ENCODE assay signal across 8 cellular contexts in the genomic region with DNA sequence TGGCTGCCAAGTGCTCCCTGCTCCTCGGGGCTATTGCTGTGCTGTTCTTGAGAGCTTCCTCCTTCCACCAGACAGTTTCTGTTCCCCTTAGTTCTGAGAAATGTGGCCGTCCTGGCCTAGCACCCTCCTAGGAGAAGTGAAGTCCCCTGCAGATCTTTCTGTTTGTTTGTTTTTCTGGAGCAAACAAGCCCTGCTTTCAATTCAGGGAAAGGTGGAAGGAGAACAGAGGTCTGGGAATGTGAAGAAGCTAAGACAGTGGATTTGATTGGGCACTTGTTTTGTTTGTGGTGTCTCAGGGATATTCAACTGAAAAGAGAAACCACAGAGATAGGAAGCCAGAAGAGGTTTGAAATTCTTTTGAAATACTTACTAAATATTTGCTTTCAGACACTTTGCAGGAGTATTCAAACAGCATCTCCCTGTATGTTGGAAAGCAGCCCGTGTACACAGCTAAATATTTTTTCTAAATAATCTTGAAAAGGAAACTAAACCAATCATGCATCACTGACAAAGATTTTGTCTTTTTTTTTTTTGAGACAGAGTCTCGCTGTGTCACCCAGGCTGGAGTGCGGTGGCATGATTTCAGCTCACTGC. TPM values are rescaled to one million over a fixed set of nuclear protein-coding genes. Genes with fewer than 3 reads are reported as not detected.
DNase-seq lines count a peak whose midpoint lies in the region; ATAC-seq and TF ChIP-seq lines count a peak whose summit lies in the region.

No MANE protein-coding gene starts in this region.

- no peaks in the 10 kb centered on the region for H3K36me3 ChIP-seq in HUES6 (ENCODE audit: control insufficient read depth, insufficient read depth, low read length)

- H3K4me1 ChIP-seq in HUES6 (ENCODE audit: control insufficient read depth, insufficient read depth, low read length): peaks cover 14% of the 10 kb centered on the region

- peak; percentile 3 for DNase-seq in activated CD4-positive, alpha-beta T cell treated with anti-CD3 and anti-CD28 coated beads, Interleukin-2, amount 50 U/mL, for 1 hour
- DNase-seq in left ventricle myocardium superior (no peak), superior temporal gyrus (ENCODE audit: extremely low spot score) (peak; percentile 30), dedifferentiated amniotic fluid mesenchymal stem cell (ENCODE audit: extremely low spot score) (no peak), COLO668 (lab: John Stamatoyannopoulos, UW; ENCODE audit: unreplicated experiment) (no peak)

- H3K27me3 ChIP-seq in HUES6 (ENCODE audit: control insufficient read depth, insufficient read depth, low read length): no peaks in the 10 kb centered on the region

- ATAC-seq in GM21528 (IDR thresholded peaks at IDR 0.05; ENCODE audit: low FRiP score, unreplicated experiment) (peak; percentile 100), left ventricle myocardium superior (peak; percentile 67)

- peak overlapping the region; percentile 26 for H3K4me3 ChIP-seq in GM12875 (ENCODE audit: low read depth, low read length)
- no peak overlapping the region; the same call in 1 of the 2 replicates for H3K4me3 ChIP-seq in HUES6 (ENCODE audit: low read depth, low read length)

- TF ChIP-seq CTCF in GM12875 (IDR thresholded peaks at IDR 0.05; ENCODE audit: borderline replicate concordance, insufficient read depth, low read depth, low read length): no peak

- peak overlapping the region; percentile 12; the same call in 1 of the 2 replicates for H3K27ac ChIP-seq in HUES6 (ENCODE audit: low read depth, low read length)

- H3K9ac ChIP-seq in HUES6 (ENCODE audit: low read length): peak overlapping the region; percentile 41

- intact Hi-C loops in left ventricle myocardium superior (cut with micrococcal nuclease): no loop called here

- peaks cover 5% of the 10 kb centered on the region; the same call in 1 of the 2 replicates for H3K9me3 ChIP-seq in HUES6 (ENCODE audit: control insufficient read depth, insufficient read depth, low read depth, low read length)

RNA-seq across cellular contexts. Expression of gene PPM1K, which starts 36.5 kb away (rescaled TPM):
- total RNA-seq in left ventricle myocardium superior: 116 TPM

RNA-seq across cellular contexts. Expression of gene HERC6, which starts 57.8 kb away (rescaled TPM):
- total RNA-seq in left ventricle myocardium superior: 9.3 TPM

Comparison
In these comparisons a context has a peak if more than half of its experiments do, and no peak if none do; other contexts are left out.
1. DNase-seq: peak in activated CD4-positive, alpha-beta T cell treated with anti-CD3 and anti-CD28 coated beads, Interleukin-2, amount 50 U/mL, for 1 hour (single experiment) and superior temporal gyrus (single experiment); none in left ventricle myocardium superior (single experiment), dedifferentiated amniotic fluid mesenchymal stem cell (single experiment) and COLO668 (single experiment).